ENCODE assay signal across 16 cellular contexts in genomic region chr9:113612828-113613227, GRCh38.
"Had no signal": no experiment of that assay in that cellular context is flagged by ENCODE, and none has a peak within 500 bp of the region (broad histone marks: within the 10 kb centered on the region; RNA-seq: fewer than 3 reads in every experiment).

No MANE protein-coding gene starts in this region.

- H3K27ac ChIP-seq: coronary artery, parathyroid adenoma, psoas muscle, testis had no signal

- H3K79me2 ChIP-seq: parathyroid adenoma had no signal

- H3K9me3 ChIP-seq: heart left ventricle, psoas muscle, testis, tibial nerve had no signal

- H2AFZ ChIP-seq: parathyroid adenoma had no signal

- DNase-seq: effector CD4-positive, alpha-beta T cell; foreskin melanocyte; hippocampal formation; kidney glomerular epithelial cell; retina; stimulated activated CD4-positive, alpha-beta T cell treated with anti-CD3 and anti-CD28 coated beads, Interleukin-2, amount 100 ng/mL, for 24 hours; stimulated activated CD4-positive, alpha-beta T cell treated with anti-CD3 and anti-CD28 coated beads, Interleukin-4, amount 100 ng/mL, for 4 hours; stimulated activated naive B cell treated with anti-CD40 and anti-IgM and Interleukin-4, amounts not matched to agents 10 μg/mL and 1 μg/mL and 100 μg/mL, for 72 hours; stimulated activated naive CD8-positive, alpha-beta T cell treated with anti-CD3 and anti-CD28 coated beads, Interleukin-15, amount 100 ng/mL, for 72 hours; testis had no signal

- H3K9ac ChIP-seq: parathyroid adenoma had no signal

- H3K27me3 ChIP-seq: heart left ventricle, testis, tibial nerve had no signal

- H3K4me3 ChIP-seq: coronary artery, heart left ventricle, psoas muscle, testis, tibial nerve had no signal

- H3K36me3 ChIP-seq: heart left ventricle, tibial nerve had no signal

- ATAC-seq: heart left ventricle; psoas muscle; sciatic nerve; stimulated activated naive B cell treated with anti-CD40 and anti-IgM and Interleukin-4, amounts not matched to agents 10 μg/mL and 1 μg/mL and 100 μg/mL, for 72 hours; stimulated activated naive CD8-positive, alpha-beta T cell treated with anti-CD3 and anti-CD28 coated beads, Interleukin-15, amount 100 ng/mL, for 72 hours had no signal
